Comparison of ENCODE assay signal across 13 cellular contexts in the genomic region with DNA sequence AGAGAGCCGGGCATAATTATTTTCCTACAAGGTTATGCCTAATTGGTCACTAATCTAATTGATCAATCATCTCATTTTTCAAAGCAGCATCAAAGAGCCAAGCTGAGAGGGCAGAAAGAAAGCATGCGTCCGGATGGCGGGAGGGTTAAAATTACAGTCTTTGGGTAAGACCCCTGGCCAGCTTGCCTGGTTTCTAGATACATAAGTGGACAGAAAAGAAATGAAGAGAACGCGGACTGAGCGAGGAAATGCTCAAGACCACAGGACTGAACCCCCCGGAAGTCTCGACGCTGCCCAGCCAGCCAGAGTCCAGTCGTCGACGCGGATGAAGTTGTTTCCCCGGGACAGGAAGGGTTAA.
DNase-seq lines count a peak whose midpoint lies in the region; ATAC-seq and TF ChIP-seq lines count a peak whose summit lies in the region.
"Had no signal": no experiment of that assay in that cellular context is flagged by ENCODE, and none has a peak within 500 bp of the region (broad histone marks: within the 10 kb centered on the region; RNA-seq: fewer than 3 reads in every experiment).

No MANE protein-coding gene starts in this region.

- peak overlapping the region; percentile 98 for H2AFZ ChIP-seq in GM23338

- no peak for TF ChIP-seq POLR2A in sigmoid colon (IDR thresholded peaks at IDR 0.05)

- no CpG with 5 or more reads among the region's 15 CpGs for WGBS in iPS DF 6.9 (ENCODE audit: insufficient coverage, insufficient read length)
- WGBS in sigmoid colon, 2 donors = 6 to 13% methylated on average over 15 of the region's 15 CpGs

- H3K27me3 ChIP-seq in GM23338 (ENCODE audit: insufficient read depth) = peaks cover 35% of the 10 kb centered on the region
- peaks cover 15% of the 10 kb centered on the region for H3K27me3 ChIP-seq in iPS DF 6.9 (ENCODE audit: control insufficient read depth, insufficient read depth, low read length)
- peaks cover 0 to 35% (median 0%) of the 10 kb centered on the region in 3 donors for H3K27me3 ChIP-seq in sigmoid colon

- peak overlapping the region; percentile 81 for H3K4me3 Mint-ChIP-seq in GM23338

- no peak for TF ChIP-seq CTCF in GM23338 (conservative IDR thresholded peaks at IDR 0.05; ENCODE audit: low read depth in 2 of 2)
- no peak for TF ChIP-seq CTCF in sigmoid colon (IDR thresholded peaks at IDR 0.05)

- ATAC-seq in GM23338 (no peak; the same call in 2 of the 3 replicates), HG03280 (IDR thresholded peaks at IDR 0.05; ENCODE audit: unreplicated experiment) (no peak)

- H3K36me3 Mint-ChIP-seq in GM23338 (ENCODE audit: low read depth) = no peaks in the 10 kb centered on the region

- 0 out of 2 replicates have a peak, but pooled peaks cover 4% of the 10 kb centered on the region for H4K20me1 ChIP-seq in GM23338 (replicated peaks; ENCODE audit: insufficient read depth)

- H3K4me1 ChIP-seq in GM23338 (ENCODE audit: insufficient read depth) (peaks cover 16% of the 10 kb centered on the region), iPS DF 6.9 (ENCODE audit: control insufficient read depth, insufficient read depth, low read length) (no peaks in the 10 kb centered on the region), sigmoid colon (peaks cover 0 to 27% (median 22%) of the 10 kb centered on the region in 4 donors)
- H3K4me1 ChIP-seq: foreskin keratinocyte had no signal

- no peak for DNase-seq in GM23338 (ENCODE audit: low spot score)
- peak; percentile 45 for DNase-seq in NCI-H146 treated with DMSO at 0.1 percent for 48 hours (lab: John Stamatoyannopoulos, UW; ENCODE audit: unreplicated experiment)
- no peak for DNase-seq in iPS DF 6.9 (ENCODE audit: low read depth, low spot score)
- no peak for DNase-seq in sigmoid colon
- no peak for DNase-seq in COR-L47 (lab: John Stamatoyannopoulos, UW)
- no peak for DNase-seq in AG08396 (ENCODE audit: low spot score)
- DNase-seq in H4 (ENCODE audit: low spot score) = no peak
- DNase-seq: activated CD8-positive, alpha-beta memory T cell treated with anti-CD3 and anti-CD28 coated beads, Interleukin-2, amount 50 U/mL, for 4 hours; DMS79 treated with DMSO at 0.1 percent for 48 hours; NCI-H2081 had no signal

- H3K9me3 ChIP-seq in iPS DF 6.9 (ENCODE audit: control insufficient read depth, insufficient read depth, low read length) = no peaks in the 10 kb centered on the region
- H3K9me3 ChIP-seq in sigmoid colon = no peaks in the 10 kb centered on the region

- intact Hi-C loops in sigmoid colon (cut with DNase I) = no loop called here

- no peaks in the 10 kb centered on the region for H3F3A ChIP-seq in GM23338 (replicated peaks; ENCODE audit: low read depth)

- no peaks in the 10 kb centered on the region for H3K9me3 Mint-ChIP-seq in GM23338
- H3K9me3 Mint-ChIP-seq: IgD-negative memory B cell had no signal

- peak overlapping the region; percentile 97 for H3K4me2 ChIP-seq in GM23338

- H3K4me1 Mint-ChIP-seq in GM23338 = peaks cover 35% of the 10 kb centered on the region

- H3K36me3 ChIP-seq in GM23338 (ENCODE audit: insufficient read depth) (no peaks in the 10 kb centered on the region), iPS DF 6.9 (ENCODE audit: control insufficient read depth, insufficient read depth, low read length) (no peaks in the 10 kb centered on the region), sigmoid colon (no peaks in the 10 kb centered on the region)

- H3K79me2 ChIP-seq in GM23338 (replicated peaks; ENCODE audit: insufficient read depth) = 0 out of 2 replicates have a peak, but pooled peaks cover 6% of the 10 kb centered on the region

- TF ChIP-seq EP300 in sigmoid colon (IDR thresholded peaks at IDR 0.05) = no peak

- peaks cover 25% of the 10 kb centered on the region for H3K27me3 Mint-ChIP-seq in GM23338 (ENCODE audit: insufficient read depth, low read depth, poor library complexity)

- H3K9me2 ChIP-seq in GM23338 (ENCODE audit: insufficient read depth) = no peaks in the 10 kb centered on the region

- peak overlapping the region; percentile 85 for H3K4me3 ChIP-seq in GM23338
- peak overlapping the region; percentile 46; the same call in 1 of the 2 replicates for H3K4me3 ChIP-seq in iPS DF 6.9 (ENCODE audit: low read length)
- peak overlapping the region in 3 of 4 donors; percentile 41 to 54 (median 50) for H3K4me3 ChIP-seq in sigmoid colon

- no peak overlapping the region for H3K27ac ChIP-seq in GM23338 (ENCODE audit: low read depth)
- no peak overlapping the region for H3K27ac ChIP-seq in iPS DF 6.9 (ENCODE audit: low read length)
- no peak overlapping the region for H3K27ac ChIP-seq in sigmoid colon
- H3K27ac ChIP-seq: foreskin keratinocyte had no signal

- H3K27ac Mint-ChIP-seq in GM23338 = no peak overlapping the region
- H3K27ac Mint-ChIP-seq: IgD-negative memory B cell had no signal

TF ChIP-seq in GM23338, 12 proteins besides CTCF, POLR2A, EP300 and RAD21:
- TF ChIP-seq NANOG (IDR thresholded peaks at IDR 0.05; ENCODE audit: borderline replicate concordance) = no peak
- TF ChIP-seq EZH2 (IDR thresholded peaks at IDR 0.05; ENCODE audit: low read depth, unreplicated experiment) = no peak
- no peak for TF ChIP-seq POLR2AphosphoS5 (IDR thresholded peaks at IDR 0.05; ENCODE audit: low read depth)
- no peak for TF ChIP-seq JUNB (IDR thresholded peaks at IDR 0.05; ENCODE audit: unreplicated experiment)
